1 cellular context compared by ENCODE assay signal in genomic region chr18:23452728-23453656, GRCh38.
TF ChIP-seq lines count a peak whose summit lies in the region.

RIOK3 (plus strand) TSS chr18:23453287; CDS start chr18:23453440, 153 bp downstream.

TF ChIP-seq in HepG2, 621 proteins besides CTCF, POLR2A, EP300 and RAD21 (continued from another document and continues in another):
- TF ChIP-seq HNF1A (IDR thresholded peaks at IDR 0.05; ENCODE audit: low read depth): no peak
- TF ChIP-seq HNF1A (CRISPR knock-in tag; IDR thresholded peaks at IDR 0.05; ENCODE audit: borderline replicate concordance): peak; percentile 60; the same call in 1 of the 2 replicates
- peak; percentile 69 for TF ChIP-seq MED8 (CRISPR knock-in tag; IDR thresholded peaks at IDR 0.05; ENCODE audit: insufficient replicate concordance)
- no peak for TF ChIP-seq JUND (CRISPR knock-in tag; IDR thresholded peaks at IDR 0.05)
- TF ChIP-seq ZFP91 (CRISPR knock-in tag; IDR thresholded peaks at IDR 0.05; ENCODE audit: borderline replicate concordance): peak; percentile 84; the same call in 1 of the 2 replicates
- TF ChIP-seq SP1 (IDR thresholded peaks at IDR 0.05): no peak
- TF ChIP-seq SP1 (CRISPR knock-in tag; IDR thresholded peaks at IDR 0.05): peak; percentile 55; the same call in 1 of the 2 replicates
- TF ChIP-seq CHCHD3 (CRISPR knock-in tag; IDR thresholded peaks at IDR 0.05): no peak
- no peak for TF ChIP-seq ZBTB49 (CRISPR knock-in tag; IDR thresholded peaks at IDR 0.05; ENCODE audit: borderline replicate concordance)
- no peak for TF ChIP-seq ZNF510 (CRISPR knock-in tag; IDR thresholded peaks at IDR 0.05; ENCODE audit: low read depth)
- no peak for TF ChIP-seq FOSL1 (CRISPR knock-in tag; IDR thresholded peaks at IDR 0.05; ENCODE audit: borderline replicate concordance)
- TF ChIP-seq ZNF383 (CRISPR knock-in tag; IDR thresholded peaks at IDR 0.05; ENCODE audit: borderline replicate concordance): 0 out of 2 replicates have a peak, but pooled peaks have one; percentile 21
- TF ChIP-seq CENPBD1 (CRISPR knock-in tag; IDR thresholded peaks at IDR 0.05; ENCODE audit: borderline replicate concordance, low read depth): no peak
- peak; percentile 51 for TF ChIP-seq HNRNPK (IDR thresholded peaks at IDR 0.05; ENCODE audit: low read depth, low read length, poor library complexity, severe bottlenecking)
- no peak for TF ChIP-seq ZNF552 (CRISPR knock-in tag; IDR thresholded peaks at IDR 0.05; ENCODE audit: borderline replicate concordance)
- no peak for TF ChIP-seq KLF13 (CRISPR knock-in tag; IDR thresholded peaks at IDR 0.05)
- no peak for TF ChIP-seq ZNF512 (CRISPR knock-in tag; IDR thresholded peaks at IDR 0.05)
- no peak for TF ChIP-seq ZNF460 (CRISPR knock-in tag; IDR thresholded peaks at IDR 0.05; ENCODE audit: borderline replicate concordance)
- 0 out of 2 replicates have a peak, but pooled peaks have one; percentile 14 for TF ChIP-seq ZKSCAN8 (CRISPR knock-in tag; IDR thresholded peaks at IDR 0.05; ENCODE audit: borderline replicate concordance)
- no peak for TF ChIP-seq ZBTB21 (CRISPR knock-in tag; IDR thresholded peaks at IDR 0.05)
- TF ChIP-seq ZNF296 (CRISPR knock-in tag; conservative IDR thresholded peaks at IDR 0.05): no peak
- TF ChIP-seq TBP (CRISPR knock-in tag; IDR thresholded peaks at IDR 0.05): no peak
- no peak for TF ChIP-seq ZFP1 (CRISPR knock-in tag; IDR thresholded peaks at IDR 0.05)
- peak; percentile 57; the same call in 1 of the 2 replicates for TF ChIP-seq ATF7-NPFF (CRISPR knock-in tag; IDR thresholded peaks at IDR 0.05; ENCODE audit: low read depth)
- no peak for TF ChIP-seq RERE (CRISPR knock-in tag; IDR thresholded peaks at IDR 0.05; ENCODE audit: low read depth)
- TF ChIP-seq POLR2AphosphoS5 (IDR thresholded peaks at IDR 0.05; ENCODE audit: low read depth, low read length): peak; percentile 83
- TF ChIP-seq REPIN1 (CRISPR knock-in tag; IDR thresholded peaks at IDR 0.05; ENCODE audit: borderline replicate concordance, low read depth): no peak
- TF ChIP-seq ZNF430 (CRISPR knock-in tag; IDR thresholded peaks at IDR 0.05): peak; percentile 62; the same call in 1 of the 2 replicates
- TF ChIP-seq ZEB1 (IDR thresholded peaks at IDR 0.05; ENCODE audit: insufficient replicate concordance, low read depth): no peak
- TF ChIP-seq TAF15 (IDR thresholded peaks at IDR 0.05; ENCODE audit: low read depth, low read length, poor library complexity, severe bottlenecking): no peak
- no peak for TF ChIP-seq HINFP (CRISPR knock-in tag; IDR thresholded peaks at IDR 0.05; ENCODE audit: low read depth)
- no peak for TF ChIP-seq ZNF282 (IDR thresholded peaks at IDR 0.05; ENCODE audit: partially characterized antibody)
- TF ChIP-seq PHF21A (CRISPR knock-in tag; IDR thresholded peaks at IDR 0.05): peak; percentile 46; the same call in 1 of the 2 replicates
- no peak for TF ChIP-seq POGK (CRISPR knock-in tag; conservative IDR thresholded peaks at IDR 0.05)
- TF ChIP-seq ZHX1 (CRISPR knock-in tag; IDR thresholded peaks at IDR 0.05; ENCODE audit: low read depth): 0 out of 2 replicates have a peak, but pooled peaks have one; percentile 34
- no peak for TF ChIP-seq ZNF780A (CRISPR knock-in tag; IDR thresholded peaks at IDR 0.05)
- no peak for TF ChIP-seq ZNF619 (CRISPR knock-in tag; IDR thresholded peaks at IDR 0.05)
